In genomic region chr2:173205375-173205774, GRCh38 we compare ENCODE assay signal across 14 cellular contexts.
DNase-seq lines count a peak whose midpoint lies in the region; ATAC-seq and TF ChIP-seq lines count a peak whose summit lies in the region.
"Had no signal": no experiment of that assay in that cellular context is flagged by ENCODE, and none has a peak within 500 bp of the region (broad histone marks: within the 10 kb centered on the region; RNA-seq: fewer than 3 reads in every experiment).

No MANE protein-coding gene starts in this region.

- H3K4me2 ChIP-seq in osteoblast (ENCODE audit: insufficient read depth, low read length): no peak overlapping the region
- H3K4me2 ChIP-seq: KMS-11 had no signal

- H3K79me2 ChIP-seq in osteoblast (ENCODE audit: insufficient read depth, low read length): no peaks in the 10 kb centered on the region

- H3K27ac ChIP-seq in osteoblast (ENCODE audit: low read depth, low read length): peak overlapping the region; percentile 15
- H3K27ac ChIP-seq: KMS-11 had no signal

- H4K20me1 ChIP-seq in osteoblast (ENCODE audit: insufficient read depth, low read length): no peaks in the 10 kb centered on the region

- no peaks in the 10 kb centered on the region for H3K9me3 Mint-ChIP-seq in activated T-cell treated with anti-CD3 and anti-CD28 coated beads, Interleukin-2, amount 50 U/mL, for 24 hours
- H3K9me3 Mint-ChIP-seq: activated naive CD4-positive, alpha-beta T cell treated with anti-CD3 and anti-CD28 coated beads, Interleukin-2, amount 50 U/mL, for 72 hours; naive thymus-derived CD4-positive, alpha-beta T cell; T-helper 1 cell treated with Interleukin-12 subunit alpha and Interleukin-12 subunit beta and Interleukin-4 antibody, amounts not matched to agents 30 μg/mL and 1 μg/mL, for 36 hours had no signal

- in situ Hi-C loops in astrocyte of the spinal cord (cut with HindIII; ENCODE audit: low sequenced_read_pairs): no loop called here

- DNase-seq in astrocyte of the spinal cord (ENCODE audit: low read depth, low spot score) (peak; percentile 52), cardiac septum (ENCODE audit: low spot score) (peak; percentile 86), osteoblast (ENCODE audit: insufficient read length, low spot score, missing footprints) (peak; percentile 66), ureter (ENCODE audit: low spot score) (peak; percentile 79), CD1c-positive myeloid dendritic cell (ENCODE audit: extremely low spot score) (no peak)
- no peak for DNase-seq in activated T-cell treated with anti-CD3 and anti-CD28 coated beads, Interleukin-2, amount 50 U/mL, for 24 hours
- DNase-seq: activated CD4-positive, alpha-beta T cell treated with anti-CD3 and anti-CD28 coated beads, Interleukin-2, amount 50 U/mL, for 4 hours; HCEC 1CT; naive thymus-derived CD4-positive, alpha-beta T cell; NCI-H2029 treated with DMSO at 0.1 percent for 48 hours had no signal

- H3K36me3 Mint-ChIP-seq in activated T-cell treated with anti-CD3 and anti-CD28 coated beads, Interleukin-2, amount 50 U/mL, for 24 hours (ENCODE audit: low read depth): no peaks in the 10 kb centered on the region
- H3K36me3 Mint-ChIP-seq: activated naive CD4-positive, alpha-beta T cell treated with anti-CD3 and anti-CD28 coated beads, Interleukin-2, amount 50 U/mL, for 72 hours had no signal

- no peak overlapping the region for H2AFZ ChIP-seq in osteoblast (ENCODE audit: low read length)

- no peak overlapping the region for H3K4me3 ChIP-seq in astrocyte of the spinal cord (ENCODE audit: low read depth, low read length)
- no peak overlapping the region for H3K4me3 ChIP-seq in osteoblast (ENCODE audit: insufficient read depth, low read length)

- H3K36me3 ChIP-seq in osteoblast (ENCODE audit: insufficient read depth, low read length): peaks cover 11% of the 10 kb centered on the region

- ATAC-seq in HG02973 (IDR thresholded peaks at IDR 0.05; ENCODE audit: unreplicated experiment): no peak
- ATAC-seq: activated naive CD4-positive, alpha-beta T cell treated with anti-CD3 and anti-CD28 coated beads, Interleukin-2, amount 50 U/mL, for 72 hours; naive thymus-derived CD4-positive, alpha-beta T cell had no signal

- intact Hi-C loops in cardiac septum (cut with DNase I): loop anchor here (5.0 kb wide), 1 partner anchor 398 kb away; no protein-coding TSS in a partner anchor

- no peak overlapping the region for H3K4me3 Mint-ChIP-seq in activated T-cell treated with anti-CD3 and anti-CD28 coated beads, Interleukin-2, amount 50 U/mL, for 24 hours
- H3K4me3 Mint-ChIP-seq: naive thymus-derived CD4-positive, alpha-beta T cell; T-helper 1 cell treated with Interleukin-12 subunit alpha and Interleukin-12 subunit beta and Interleukin-4 antibody, amounts not matched to agents 30 μg/mL and 1 μg/mL, for 36 hours had no signal

- peaks cover 2% of the 10 kb centered on the region for H3K4me1 ChIP-seq in osteoblast (ENCODE audit: insufficient read depth, low read length)

- H3K27ac Mint-ChIP-seq in activated T-cell treated with anti-CD3 and anti-CD28 coated beads, Interleukin-2, amount 50 U/mL, for 24 hours: no peak overlapping the region
- H3K27ac Mint-ChIP-seq: activated naive CD4-positive, alpha-beta T cell treated with anti-CD3 and anti-CD28 coated beads, Interleukin-2, amount 50 U/mL, for 72 hours; naive thymus-derived CD4-positive, alpha-beta T cell; T-helper 1 cell treated with Interleukin-12 subunit alpha and Interleukin-12 subunit beta and Interleukin-4 antibody, amounts not matched to agents 30 μg/mL and 1 μg/mL, for 36 hours had no signal

- TF ChIP-seq CTCF in astrocyte of the spinal cord (IDR thresholded peaks at IDR 0.05; ENCODE audit: low read depth, low read length) (no peak), osteoblast (IDR thresholded peaks at IDR 0.05; ENCODE audit: extremely low read depth, low read depth, low read length) (no peak)

- no peaks in the 10 kb centered on the region for H3K27me3 ChIP-seq in osteoblast (ENCODE audit: insufficient read depth, low read length)

- no peaks in the 10 kb centered on the region for H3K9me3 ChIP-seq in osteoblast (ENCODE audit: low read depth, low read length)

- H3K27me3 Mint-ChIP-seq in activated T-cell treated with anti-CD3 and anti-CD28 coated beads, Interleukin-2, amount 50 U/mL, for 24 hours: peaks cover 8% of the 10 kb centered on the region

- peaks cover 2% of the 10 kb centered on the region for H3K4me1 Mint-ChIP-seq in activated T-cell treated with anti-CD3 and anti-CD28 coated beads, Interleukin-2, amount 50 U/mL, for 24 hours (ENCODE audit: low read depth)

Comparison
In these comparisons a context has a peak if more than half of its experiments do, and no peak if none do; other contexts are left out.
1. DNase-seq: peak in astrocyte of the spinal cord (single experiment), cardiac septum (single experiment), osteoblast (single experiment) and ureter (single experiment); none in CD1c-positive myeloid dendritic cell (single experiment) and activated T-cell treated with anti-CD3 and anti-CD28 coated beads, Interleukin-2, amount 50 U/mL, for 24 hours (single experiment).